In genomic region chr17:63540581-63540980, GRCh38 we compare ENCODE assay signal across 1 cellular context.
TF ChIP-seq lines count a peak whose summit lies in the region.

No MANE protein-coding gene starts in this region.

TF ChIP-seq in HepG2, 621 proteins besides CTCF, POLR2A, EP300 and RAD21:
- TF ChIP-seq, protein P1, sequence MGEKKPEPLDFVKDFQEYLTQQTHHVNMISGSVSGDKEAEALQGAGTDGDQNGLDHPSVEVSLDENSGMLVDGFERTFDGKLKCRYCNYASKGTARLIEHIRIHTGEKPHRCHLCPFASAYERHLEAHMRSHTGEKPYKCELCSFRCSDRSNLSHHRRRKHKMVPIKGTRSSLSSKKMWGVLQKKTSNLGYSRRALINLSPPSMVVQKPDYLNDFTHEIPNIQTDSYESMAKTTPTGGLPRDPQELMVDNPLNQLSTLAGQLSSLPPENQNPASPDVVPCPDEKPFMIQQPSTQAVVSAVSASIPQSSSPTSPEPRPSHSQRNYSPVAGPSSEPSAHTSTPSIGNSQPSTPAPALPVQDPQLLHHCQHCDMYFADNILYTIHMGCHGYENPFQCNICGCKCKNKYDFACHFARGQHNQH (CRISPR knock-in tag; IDR thresholded peaks at IDR 0.05): no peak
- TF ChIP-seq ZFX (CRISPR knock-in tag; IDR thresholded peaks at IDR 0.05; ENCODE audit: low read depth) (0 out of 2 replicates have a peak, but pooled peaks have one; percentile 13), CHD4 (IDR thresholded peaks at IDR 0.05; ENCODE audit: borderline replicate concordance, low read length) (no peak), PATZ1 (CRISPR knock-in tag; IDR thresholded peaks at IDR 0.05) (0 out of 2 replicates have a peak, but pooled peaks have one; percentile 22), ZSCAN9 (CRISPR knock-in tag; IDR thresholded peaks at IDR 0.05; ENCODE audit: borderline replicate concordance) (no peak), ZNF530 (CRISPR knock-in tag; IDR thresholded peaks at IDR 0.05; ENCODE audit: low read depth) (no peak), SP140L (CRISPR knock-in tag; IDR thresholded peaks at IDR 0.05; ENCODE audit: borderline replicate concordance) (no peak), NR2F1 (CRISPR knock-in tag; IDR thresholded peaks at IDR 0.05) (no peak)
